In genomic region chr3:177647876-177648275, GRCh38 we compare ENCODE assay signal across 15 cellular contexts.
DNase-seq lines count a peak whose midpoint lies in the region; ATAC-seq and TF ChIP-seq lines count a peak whose summit lies in the region.
"Had no signal": no experiment of that assay in that cellular context is flagged by ENCODE, and none has a peak within 500 bp of the region (broad histone marks: within the 10 kb centered on the region; RNA-seq: fewer than 3 reads in every experiment).

No MANE protein-coding gene starts in this region.

- no peak overlapping the region for H3K27ac Mint-ChIP-seq in T-helper 1 cell treated with Interleukin-12 subunit alpha and Interleukin-12 subunit beta and Interleukin-4 antibody, amounts not matched to agents 30 μg/mL and 1 μg/mL, for 36 hours
- peak overlapping the region; percentile 25 for H3K27ac Mint-ChIP-seq in memory B cell

- DNase-seq in G401 (ENCODE audit: low spot score), result peak; percentile 20
- no peak for DNase-seq in memory B cell (ENCODE audit: low spot score in 2 of 2)
- DNase-seq in hippocampal formation (lab: John Stamatoyannopoulos, UW), result no peak
- DNase-seq: GDM1, heart right ventricle, left cardiac atrium, NCI-H1694 treated with DMSO at 0.1 percent for 48 hours, Right ventricle myocardium superior, T-helper 9 cell, upper lobe of right lung had no signal

- H3K4me3 Mint-ChIP-seq in T-helper 1 cell treated with Interleukin-12 subunit alpha and Interleukin-12 subunit beta and Interleukin-4 antibody, amounts not matched to agents 30 μg/mL and 1 μg/mL, for 36 hours, result peak overlapping the region; percentile 36
- H3K4me3 Mint-ChIP-seq in memory B cell, result peak overlapping the region; percentile 24

- no peak for TF ChIP-seq CTCF in C4-2B (conservative IDR thresholded peaks at IDR 0.05)

- in situ Hi-C loops in G401 (cut with HindIII; ENCODE audit: low sequenced_read_pairs), result no loop called here

- H3K27ac ChIP-seq in C4-2B, result peak overlapping the region; percentile 7; the same call in 1 of the 2 replicates
- H3K27ac ChIP-seq: ascending aorta, upper lobe of right lung had no signal

- H3K27me3 Mint-ChIP-seq in T-helper 1 cell treated with Interleukin-12 subunit alpha and Interleukin-12 subunit beta and Interleukin-4 antibody, amounts not matched to agents 30 μg/mL and 1 μg/mL, for 36 hours (ENCODE audit: low read depth), result no peaks in the 10 kb centered on the region
- H3K27me3 Mint-ChIP-seq in memory B cell, result no peaks in the 10 kb centered on the region

- peaks cover 24% of the 10 kb centered on the region for H3K4me1 Mint-ChIP-seq in T-helper 1 cell treated with Interleukin-12 subunit alpha and Interleukin-12 subunit beta and Interleukin-4 antibody, amounts not matched to agents 30 μg/mL and 1 μg/mL, for 36 hours (ENCODE audit: low read depth)
- H3K4me1 Mint-ChIP-seq in memory B cell, result peaks cover 17% of the 10 kb centered on the region

- ATAC-seq in memory B cell (ENCODE audit: low read depth), result no peak
- no peak for ATAC-seq in GM21529 (IDR thresholded peaks at IDR 0.05; ENCODE audit: unreplicated experiment)
- ATAC-seq in GM21723 (IDR thresholded peaks at IDR 0.05; ENCODE audit: unreplicated experiment), result no peak
- ATAC-seq: heart right ventricle, upper lobe of right lung had no signal

- no peaks in the 10 kb centered on the region for H3K9me3 Mint-ChIP-seq in T-helper 1 cell treated with Interleukin-12 subunit alpha and Interleukin-12 subunit beta and Interleukin-4 antibody, amounts not matched to agents 30 μg/mL and 1 μg/mL, for 36 hours
- H3K9me3 Mint-ChIP-seq in memory B cell, result no peaks in the 10 kb centered on the region

- no peaks in the 10 kb centered on the region for H3K36me3 Mint-ChIP-seq in T-helper 1 cell treated with Interleukin-12 subunit alpha and Interleukin-12 subunit beta and Interleukin-4 antibody, amounts not matched to agents 30 μg/mL and 1 μg/mL, for 36 hours (ENCODE audit: low read depth)
- no peaks in the 10 kb centered on the region for H3K36me3 Mint-ChIP-seq in memory B cell
